Comparison of ENCODE assay signal across 9 cellular contexts in genomic region chr6:148700713-148701392, GRCh38. TPM values are rescaled to one million over a fixed set of nuclear protein-coding genes. Genes with fewer than 3 reads are reported as not detected.
DNase-seq lines count a peak whose midpoint lies in the region; ATAC-seq and TF ChIP-seq lines count a peak whose summit lies in the region.
"Had no signal": no experiment of that assay in that cellular context is flagged by ENCODE, and none has a peak within 500 bp of the region (broad histone marks: within the 10 kb centered on the region; RNA-seq: fewer than 3 reads in every experiment).

No MANE protein-coding gene starts in this region.

- H3K9me3 ChIP-seq in aorta (ENCODE audit: control insufficient read depth, low read length) = no peaks in the 10 kb centered on the region

- H3K27ac Mint-ChIP-seq in activated CD8-positive, alpha-beta memory T cell treated with anti-CD3 and anti-CD28 coated beads, Interleukin-2, amount 10 ng/mL, durations not matched to agents 7 days and 5 days = peak overlapping the region; percentile 91
- H3K27ac Mint-ChIP-seq in chondrocyte (ENCODE audit: unreplicated experiment) (peak overlapping the region; percentile 57), memory B cell (peak overlapping the region; percentile 81)

- H3K36me3 ChIP-seq in aorta (ENCODE audit: control insufficient read depth in 1 of 2, insufficient read depth in 2 of 2, low read length in 1 of 2) = no peaks in the 10 kb centered on the region

- H3K4me1 ChIP-seq in aorta (ENCODE audit: control insufficient read depth in 1 of 2, insufficient read depth in 2 of 2, low read length in 2 of 2) = peaks cover 0 to 5% of the 10 kb centered on the region in 2 donors

- peaks cover 10% of the 10 kb centered on the region for H3K36me3 Mint-ChIP-seq in activated CD8-positive, alpha-beta memory T cell treated with anti-CD3 and anti-CD28 coated beads, Interleukin-2, amount 10 ng/mL, durations not matched to agents 7 days and 5 days
- H3K36me3 Mint-ChIP-seq in chondrocyte (ENCODE audit: low read depth) = peaks cover 5% of the 10 kb centered on the region
- H3K36me3 Mint-ChIP-seq in memory B cell = no peaks in the 10 kb centered on the region

- WGBS in aorta, 2 donors = 18 to 19% methylated on average over 9 of the region's 9 CpGs

- intact Hi-C loops in aorta (cut with DNase I) = no loop called here

- H3K9me3 Mint-ChIP-seq in activated CD8-positive, alpha-beta memory T cell treated with anti-CD3 and anti-CD28 coated beads, Interleukin-2, amount 10 ng/mL, durations not matched to agents 7 days and 5 days (ENCODE audit: low read depth) = peaks cover 8% of the 10 kb centered on the region
- H3K9me3 Mint-ChIP-seq in chondrocyte (ENCODE audit: low read depth) (peaks cover 14% of the 10 kb centered on the region), memory B cell (peaks cover 5% of the 10 kb centered on the region)

- ATAC-seq in activated CD8-positive, alpha-beta memory T cell treated with anti-CD3 and anti-CD28 coated beads, Interleukin-2, amount 10 ng/mL, durations not matched to agents 7 days and 5 days = peak; percentile 92
- ATAC-seq in HG02571 (IDR thresholded peaks at IDR 0.05; ENCODE audit: unreplicated experiment) (peak; percentile 92), memory B cell (ENCODE audit: low read depth) (peak; percentile 93), aorta (ENCODE audit: low FRiP score) (peak; percentile 67)

- peak overlapping the region; percentile 16 to 56 for H3K4me3 ChIP-seq in aorta (ENCODE audit: low read length in 2 of 2)

- no peaks in the 10 kb centered on the region for H3K27me3 Mint-ChIP-seq in activated CD8-positive, alpha-beta memory T cell treated with anti-CD3 and anti-CD28 coated beads, Interleukin-2, amount 10 ng/mL, durations not matched to agents 7 days and 5 days
- H3K27me3 Mint-ChIP-seq in chondrocyte (ENCODE audit: low read depth) = no peaks in the 10 kb centered on the region
- no peaks in the 10 kb centered on the region for H3K27me3 Mint-ChIP-seq in memory B cell

- TF ChIP-seq CTCF in chondrocyte (IDR thresholded peaks at IDR 0.05) = no peak

- no peaks in the 10 kb centered on the region for H3K27me3 ChIP-seq in aorta (ENCODE audit: control insufficient read depth in 1 of 2, insufficient read depth in 2 of 2, low read length in 1 of 2)

- peaks cover 19% of the 10 kb centered on the region for H3K4me1 Mint-ChIP-seq in activated CD8-positive, alpha-beta memory T cell treated with anti-CD3 and anti-CD28 coated beads, Interleukin-2, amount 10 ng/mL, durations not matched to agents 7 days and 5 days
- H3K4me1 Mint-ChIP-seq in chondrocyte (ENCODE audit: low read depth) (peaks cover 12% of the 10 kb centered on the region), memory B cell (peaks cover 11% of the 10 kb centered on the region)

- H3K4me3 Mint-ChIP-seq in activated CD8-positive, alpha-beta memory T cell treated with anti-CD3 and anti-CD28 coated beads, Interleukin-2, amount 10 ng/mL, durations not matched to agents 7 days and 5 days = peak overlapping the region; percentile 78
- H3K4me3 Mint-ChIP-seq in chondrocyte (ENCODE audit: unreplicated experiment) = peak overlapping the region; percentile 43
- peak overlapping the region; percentile 81 for H3K4me3 Mint-ChIP-seq in memory B cell

- DNase-seq in activated CD8-positive, alpha-beta memory T cell treated with anti-CD3 and anti-CD28 coated beads, Interleukin-2, amount 10 ng/mL, durations not matched to agents 7 days and 5 days = peak; percentile 58
- DNase-seq in activated CD8-positive, alpha-beta memory T cell treated with anti-CD3 and anti-CD28 coated beads, Interleukin-2, amount 50 U/mL, for 4 hours = no peak
- DNase-seq in NCI-H748 treated with DMSO at 0.1 percent for 48 hours (lab: John Stamatoyannopoulos, UW) = peak; percentile 5
- no peak for DNase-seq in chondrocyte (ENCODE audit: low spot score)
- peak in 1 of 2 donors; percentile 12 for DNase-seq in memory B cell (ENCODE audit: low spot score in 2 of 2)
- no peak for DNase-seq in aorta
- no peak for DNase-seq in stimulated activated CD8-positive, alpha-beta memory T cell treated with anti-CD3 and anti-CD28 coated beads, Interleukin-4, amount 100 ng/mL, for 48 hours

- CTCF ChIA-PET in activated CD8-positive, alpha-beta memory T cell treated with anti-CD3 and anti-CD28 coated beads, Interleukin-2, amount 10 ng/mL, durations not matched to agents 7 days and 5 days (lab: Charles Lee) = interaction anchor here (1.5 kb wide), 1 partner anchor 140 kb away, joined by 4 read pairs; no protein-coding TSS in a partner anchor

- H3K27ac ChIP-seq in aorta (ENCODE audit: low read depth in 1 of 2, low read length in 2 of 2) = peak overlapping the region in 1 of 2 donors; percentile 30
- H3K27ac ChIP-seq: epithelial cell of prostate had no signal

RNA-seq across cellular contexts. Expression of gene UST, which starts 46.0 kb away (rescaled TPM):
- 1 to 10 TPM; 1.5 to 2.3 TPM for total RNA-seq in activated CD8-positive, alpha-beta memory T cell treated with anti-CD3 and anti-CD28 coated beads, Interleukin-2, amount 10 ng/mL, durations not matched to agents 7 days and 5 days
- total RNA-seq in chondrocyte (17.1 to 22.3 TPM (median 18.1 TPM) in 3 replicates), aorta (10 to 100 TPM; 15.6 to 21.5 TPM)
- polyA plus RNA-seq in aorta = 10 to 100 TPM in 1 of 2 donors, 1 to 10 TPM in 1; 8.4 to 12.7 TPM

Comparison
In these comparisons a context has a peak if more than half of its experiments do, and no peak if none do; other contexts are left out.
1. DNase-seq: peak in activated CD8-positive, alpha-beta memory T cell treated with anti-CD3 and anti-CD28 coated beads, Interleukin-2, amount 10 ng/mL, durations not matched to agents 7 days and 5 days (single experiment) and NCI-H748 treated with DMSO at 0.1 percent for 48 hours (single experiment); none in activated CD8-positive, alpha-beta memory T cell treated with anti-CD3 and anti-CD28 coated beads, Interleukin-2, amount 50 U/mL, for 4 hours (single experiment), chondrocyte (single experiment), aorta (0 of 2) and stimulated activated CD8-positive, alpha-beta memory T cell treated with anti-CD3 and anti-CD28 coated beads, Interleukin-4, amount 100 ng/mL, for 48 hours (single experiment).
2. Peak in every context shown above with its lines, with median percentiles within 50 percentile points of each other: ATAC-seq, H3K27ac Mint-ChIP-seq and H3K4me3 Mint-ChIP-seq.